ENCODE assay signal across 9 cellular contexts in genomic region chr16:14186007-14186953, GRCh38.
DNase-seq lines count a peak whose midpoint lies in the region; ATAC-seq, FAIRE-seq and TF ChIP-seq lines count a peak whose summit lies in the region.
"Had no signal": no experiment of that assay in that cellular context is flagged by ENCODE, and none has a peak within 500 bp of the region (broad histone marks: within the 10 kb centered on the region; RNA-seq: fewer than 3 reads in every experiment).

No MANE protein-coding gene starts in this region.

- POLR2A ChIA-PET in activated CD8-positive, alpha-beta T cell treated with anti-CD3 and anti-CD28 coated beads for 36 hours (lab: Charles Lee) = interaction anchor here (1.3 kb wide), 1 partner anchor 23 kb away, joined by 3 read pairs; no protein-coding TSS in a partner anchor
- POLR2A ChIA-PET in activated CD8-positive, alpha-beta T cell treated with anti-CD3 and anti-CD28 coated beads, Interleukin-2, amount 10 ng/mL, durations not matched to agents 7 days and 5 days (lab: Charles Lee) = interaction anchor here (0.9 kb wide), 1 partner anchor 444 kb away, joined by 3 read pairs; the partner anchor contains the start of gene PARN
- POLR2A ChIA-PET in Panc1 (lab: Charles Lee) = interaction anchor here (0.7 kb wide), 1 partner anchor 87 kb away, joined by 3 read pairs; no protein-coding TSS in a partner anchor

- H3K36me3 ChIP-seq in Panc1 (ENCODE audit: control insufficient read depth, insufficient read depth, low read length) = no peaks in the 10 kb centered on the region

- no peaks in the 10 kb centered on the region for H3K36me3 Mint-ChIP-seq in activated CD8-positive, alpha-beta T cell treated with anti-CD3 and anti-CD28 coated beads for 36 hours (ENCODE audit: low read depth)
- H3K36me3 Mint-ChIP-seq in activated CD8-positive, alpha-beta T cell treated with anti-CD3 and anti-CD28 coated beads, Interleukin-2, amount 10 ng/mL, durations not matched to agents 7 days and 5 days (ENCODE audit: low read depth) = no peaks in the 10 kb centered on the region

- peaks cover 20% of the 10 kb centered on the region for H3K4me1 Mint-ChIP-seq in activated CD8-positive, alpha-beta T cell treated with anti-CD3 and anti-CD28 coated beads for 36 hours (ENCODE audit: low read depth)
- peaks cover 7% of the 10 kb centered on the region for H3K4me1 Mint-ChIP-seq in activated CD8-positive, alpha-beta T cell treated with anti-CD3 and anti-CD28 coated beads, Interleukin-2, amount 10 ng/mL, durations not matched to agents 7 days and 5 days (ENCODE audit: low read depth)

- no peak for FAIRE-seq in urothelium cell line (lab: Jason Lieb, UNC)

- CTCF ChIA-PET in activated CD8-positive, alpha-beta T cell treated with anti-CD3 and anti-CD28 coated beads for 36 hours (lab: Charles Lee) = interaction anchor here (0.6 to 2.8 kb wide), 8 partner anchors 9 to 278 kb away, joined by 3 to 17 read pairs (median 4); no protein-coding TSS in a partner anchor
- CTCF ChIA-PET in activated CD8-positive, alpha-beta T cell treated with anti-CD3 and anti-CD28 coated beads, Interleukin-2, amount 10 ng/mL, durations not matched to agents 7 days and 5 days (lab: Charles Lee) = interaction anchor here (1.0 to 2.3 kb wide), 6 partner anchors 10 to 267 kb away, joined by 3 to 6 read pairs (median 3); partner anchors contain the start of gene ERCC4
- CTCF ChIA-PET in Panc1 (lab: Charles Lee) = interaction anchor here (0.6 kb wide), 1 partner anchor 250 kb away, joined by 3 read pairs; no protein-coding TSS in a partner anchor

- no peaks in the 10 kb centered on the region for H3K27me3 Mint-ChIP-seq in activated CD8-positive, alpha-beta T cell treated with anti-CD3 and anti-CD28 coated beads for 36 hours
- no peaks in the 10 kb centered on the region for H3K27me3 Mint-ChIP-seq in activated CD8-positive, alpha-beta T cell treated with anti-CD3 and anti-CD28 coated beads, Interleukin-2, amount 10 ng/mL, durations not matched to agents 7 days and 5 days (ENCODE audit: low read depth)

- peak; percentile 80 for ATAC-seq in activated CD8-positive, alpha-beta T cell treated with anti-CD3 and anti-CD28 coated beads for 36 hours
- ATAC-seq in activated CD8-positive, alpha-beta T cell treated with anti-CD3 and anti-CD28 coated beads, Interleukin-2, amount 10 ng/mL, durations not matched to agents 7 days and 5 days = no peak
- ATAC-seq in Panc1 (peak; percentile 67; the same call in 1 of the 2 replicates), GM21528 (IDR thresholded peaks at IDR 0.05; ENCODE audit: low FRiP score, unreplicated experiment) (no peak), GM21786 (IDR thresholded peaks at IDR 0.05; ENCODE audit: unreplicated experiment) (no peak)

- in situ Hi-C loops in Panc1 (cut with HindIII; ENCODE audit: low pct_unique_long_range_greater_than_20kb, low sequenced_read_pairs) = no loop called here

- TF ChIP-seq CTCF in activated CD8-positive, alpha-beta T cell treated with anti-CD3 and anti-CD28 coated beads for 36 hours (IDR thresholded peaks at IDR 0.05) = no peak
- TF ChIP-seq CTCF in Panc1 (IDR thresholded peaks at IDR 0.05) (peak; percentile 76), epithelial cell of esophagus (IDR thresholded peaks at IDR 0.05; ENCODE audit: insufficient read depth, low read depth, low read length, missing control alignments) (peak; percentile 56)

- peak; percentile 20 for DNase-seq in activated CD8-positive, alpha-beta T cell treated with anti-CD3 and anti-CD28 coated beads for 36 hours
- no peak for DNase-seq in activated CD8-positive, alpha-beta T cell treated with anti-CD3 and anti-CD28 coated beads, Interleukin-2, amount 10 ng/mL, durations not matched to agents 7 days and 5 days
- DNase-seq in Panc1 (ENCODE audit: low read depth, low spot score) = no peak
- peak; percentile 26 for DNase-seq in epithelial cell of esophagus (ENCODE audit: low read depth)
- DNase-seq in middle frontal gyrus (ENCODE audit: extremely low spot score, low spot score) = peak; percentile 53
- peak; percentile 18 for DNase-seq in urothelium cell line (ENCODE audit: low spot score)

- no peak overlapping the region for H3K4me3 Mint-ChIP-seq in activated CD8-positive, alpha-beta T cell treated with anti-CD3 and anti-CD28 coated beads for 36 hours
- H3K4me3 Mint-ChIP-seq in activated CD8-positive, alpha-beta T cell treated with anti-CD3 and anti-CD28 coated beads, Interleukin-2, amount 10 ng/mL, durations not matched to agents 7 days and 5 days = no peak overlapping the region
- H3K4me3 Mint-ChIP-seq: dendritic cell treated with granulocyte-macrophage colony-stimulating factor and Interleukin-4, amounts not matched to agents 40 ng/mL and 50 ng/mL, for 4 days had no signal

- peak overlapping the region; percentile 40 for H3K27ac ChIP-seq in Panc1 (ENCODE audit: low read length)

- H3K4me3 ChIP-seq in Panc1 (ENCODE audit: low read depth in 2 of 2, low read length in 2 of 2) = no peak overlapping the region; a peak in 1 of 4 replicates
- no peak overlapping the region for H3K4me3 ChIP-seq in epithelial cell of esophagus (ENCODE audit: low read length)

- BruUV-seq in Panc1 (replicated peaks; lab: Mats Ljungman, UMichigan) = no TSS peak

- no peaks in the 10 kb centered on the region for H3K9me3 Mint-ChIP-seq in activated CD8-positive, alpha-beta T cell treated with anti-CD3 and anti-CD28 coated beads for 36 hours
- no peaks in the 10 kb centered on the region for H3K9me3 Mint-ChIP-seq in activated CD8-positive, alpha-beta T cell treated with anti-CD3 and anti-CD28 coated beads, Interleukin-2, amount 10 ng/mL, durations not matched to agents 7 days and 5 days (ENCODE audit: insufficient read depth)
- H3K9me3 Mint-ChIP-seq: dendritic cell treated with granulocyte-macrophage colony-stimulating factor and Interleukin-4, amounts not matched to agents 40 ng/mL and 50 ng/mL, for 4 days had no signal

- H3K27ac Mint-ChIP-seq in activated CD8-positive, alpha-beta T cell treated with anti-CD3 and anti-CD28 coated beads for 36 hours = no peak overlapping the region
- no peak overlapping the region for H3K27ac Mint-ChIP-seq in activated CD8-positive, alpha-beta T cell treated with anti-CD3 and anti-CD28 coated beads, Interleukin-2, amount 10 ng/mL, durations not matched to agents 7 days and 5 days
- H3K27ac Mint-ChIP-seq: dendritic cell treated with granulocyte-macrophage colony-stimulating factor and Interleukin-4, amounts not matched to agents 40 ng/mL and 50 ng/mL, for 4 days had no signal

- intact Hi-C loops in activated CD8-positive, alpha-beta T cell treated with anti-CD3 and anti-CD28 coated beads for 36 hours (cut with micrococcal nuclease) = no loop called here
- intact Hi-C loops in Panc1 (cut with micrococcal nuclease; ENCODE audit: unreplicated experiment) = loop anchor here (10.0 kb wide), 1 partner anchor 261 kb away; the partner anchor contains the start of gene ERCC4

- H3K4me1 ChIP-seq in Panc1 (ENCODE audit: control insufficient read depth, insufficient read depth, low read length) = peaks cover 27% of the 10 kb centered on the region

- H3K9me3 ChIP-seq in Panc1 (ENCODE audit: control insufficient read depth, insufficient read depth, low read depth, low read length) = no peaks in the 10 kb centered on the region

- no peaks in the 10 kb centered on the region for H3K27me3 ChIP-seq in Panc1 (ENCODE audit: control insufficient read depth, insufficient read depth, low read length)

Comparison
In these comparisons a context has a peak if more than half of its experiments do, and no peak if none do; other contexts are left out.
1. ATAC-seq: peak in activated CD8-positive, alpha-beta T cell treated with anti-CD3 and anti-CD28 coated beads for 36 hours (single experiment) and Panc1 (single experiment); none in activated CD8-positive, alpha-beta T cell treated with anti-CD3 and anti-CD28 coated beads, Interleukin-2, amount 10 ng/mL, durations not matched to agents 7 days and 5 days (single experiment), GM21528 (single experiment) and GM21786 (single experiment).
2. DNase-seq: peak in activated CD8-positive, alpha-beta T cell treated with anti-CD3 and anti-CD28 coated beads for 36 hours (single experiment), epithelial cell of esophagus (single experiment), middle frontal gyrus (single experiment) and urothelium cell line (single experiment); none in activated CD8-positive, alpha-beta T cell treated with anti-CD3 and anti-CD28 coated beads, Interleukin-2, amount 10 ng/mL, durations not matched to agents 7 days and 5 days (single experiment) and Panc1 (single experiment).